18 cellular contexts compared by ENCODE assay signal in the genomic region with DNA sequence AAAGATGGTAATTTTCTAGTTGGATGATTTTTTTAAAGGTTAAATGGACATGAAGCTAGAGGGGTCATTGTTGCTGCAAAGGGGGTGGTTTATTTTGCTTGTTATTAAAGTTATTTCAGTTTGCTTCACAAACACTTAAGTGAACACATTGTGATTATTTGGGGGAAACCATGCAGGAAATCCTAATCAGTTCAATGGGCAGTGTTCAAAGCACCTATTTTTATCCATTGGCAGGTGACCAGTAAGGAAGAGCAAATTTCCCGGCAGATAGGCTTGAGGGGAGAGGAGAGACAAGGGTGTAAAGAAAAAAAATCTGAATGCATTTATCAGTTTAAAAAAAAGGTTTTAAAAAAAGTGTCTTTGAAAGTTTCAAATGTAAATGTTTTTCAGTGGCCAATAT. TPM values are rescaled to one million over a fixed set of nuclear protein-coding genes. Genes with fewer than 3 reads are reported as not detected.
DNase-seq lines count a peak whose midpoint lies in the region; ATAC-seq and TF ChIP-seq lines count a peak whose summit lies in the region.
"Had no signal": no experiment of that assay in that cellular context is flagged by ENCODE, and none has a peak within 500 bp of the region (broad histone marks: within the 10 kb centered on the region; RNA-seq: fewer than 3 reads in every experiment).

No MANE protein-coding gene starts in this region.

- H3K36me3 Mint-ChIP-seq in activated T-helper 2 cell treated with anti-CD3 and anti-CD28 coated beads, Interferon-gamma antibody, Interleukin-2, Interleukin-4, amounts not matched to agents 10 μg/mL and 5 μg/mL and 100 μg/mL, durations not matched to agents 14 hours and 24 hours and 36 hours (ENCODE audit: low read depth), result peaks cover 37% of the 10 kb centered on the region
- H3K36me3 Mint-ChIP-seq in stimulated activated naive B cell treated with anti-CD40 and anti-IgM and Interleukin-4, amounts not matched to agents 10 μg/mL and 1 μg/mL and 100 μg/mL, for 72 hours, result peaks cover 5 to 12% of the 10 kb centered on the region in 2 donors

- ATAC-seq in heart right ventricle (peak in 5 of 8 donors; percentile 29 to 64 (median 57)), left cardiac atrium (no peak), HG02870 (IDR thresholded peaks at IDR 0.05; ENCODE audit: unreplicated experiment) (no peak), sciatic nerve (no peak)
- ATAC-seq in stimulated activated naive B cell treated with anti-CD40 and anti-IgM and Interleukin-4, amounts not matched to agents 10 μg/mL and 1 μg/mL and 100 μg/mL, for 72 hours (replicated peaks), result peak in 1 of 2 donors; percentile 12
- ATAC-seq: HepG2, left lung had no signal

- H3K36me3 ChIP-seq in heart right ventricle (no peaks in the 10 kb centered on the region), KMS-11 (ENCODE audit: insufficient read depth) (no peaks in the 10 kb centered on the region)
- H3K36me3 ChIP-seq: left lung had no signal

- peak overlapping the region; percentile 59 for H2AFZ ChIP-seq in KMS-11 (ENCODE audit: low read depth)

- H3K27ac ChIP-seq in heart right ventricle, result peak overlapping the region in 5 of 10 donors; percentile 58 to 77 (median 64)
- H3K27ac ChIP-seq in KMS-11, result peak overlapping the region; percentile 33

- H3K4me3 ChIP-seq in heart right ventricle (peak overlapping the region in 6 of 10 donors; percentile 3 to 40 (median 26)), KMS-11 (IDR thresholded peaks at IDR 0.05; ENCODE audit: insufficient read depth, low read depth, low read length) (no peak overlapping the region)
- H3K4me3 ChIP-seq: left lung had no signal

- intact Hi-C loops in heart right ventricle (cut with DNase I) (loop anchor here in 2 of 10 donors (5.0 kb wide), 2 partner anchors 65 to 100 kb away; no protein-coding TSS in a partner anchor), left cardiac atrium (cut with DNase I) (no loop called here), sciatic nerve (cut with DNase I) (no loop called here)
- intact Hi-C loops in activated T-helper 2 cell treated with anti-CD3 and anti-CD28 coated beads, Interferon-gamma antibody, Interleukin-2, Interleukin-4, amounts not matched to agents 10 μg/mL and 5 μg/mL and 100 μg/mL, durations not matched to agents 14 hours and 24 hours and 36 hours (cut with micrococcal nuclease), result loop anchor here (5.0 to 10.0 kb wide), 5 partner anchors 215 to 1055 kb away; partner anchors contain the start of gene P2RY10

- DNase-seq in heart right ventricle (no peak), left cardiac atrium (no peak), sciatic nerve (ENCODE audit: low spot score) (no peak), HuH-7 (ENCODE audit: low spot score) (no peak)
- no peak for DNase-seq in activated T-helper 2 cell treated with anti-CD3 and anti-CD28 coated beads, Interferon-gamma antibody, Interleukin-2, Interleukin-4, amounts not matched to agents 10 μg/mL and 5 μg/mL and 100 μg/mL, durations not matched to agents 14 hours and 24 hours and 36 hours (ENCODE audit: low spot score)
- DNase-seq in stimulated activated naive B cell treated with anti-CD40 and anti-IgM and Interleukin-4, amounts not matched to agents 10 μg/mL and 1 μg/mL and 100 μg/mL, for 72 hours, result no peak
- DNase-seq: activated CD8-positive, alpha-beta memory T cell treated with anti-CD3 and anti-CD28 coated beads for 24 hours; amygdala; hippocampal formation; left lung; NCI-H1417 treated with DMSO at 0.1 percent for 48 hours; nephron progenitor cell; T1000 had no signal

- 15 to 23% methylated on average over 1 of the region's 1 CpG for WGBS in heart right ventricle, 2 donors

- no peaks in the 10 kb centered on the region for H4K20me1 ChIP-seq in KMS-11 (ENCODE audit: insufficient read depth)

- no peaks in the 10 kb centered on the region for H3K79me2 ChIP-seq in KMS-11 (ENCODE audit: insufficient read depth, low read depth)

- H3K9me3 Mint-ChIP-seq in activated T-helper 2 cell treated with anti-CD3 and anti-CD28 coated beads, Interferon-gamma antibody, Interleukin-2, Interleukin-4, amounts not matched to agents 10 μg/mL and 5 μg/mL and 100 μg/mL, durations not matched to agents 14 hours and 24 hours and 36 hours, result no peaks in the 10 kb centered on the region
- H3K9me3 Mint-ChIP-seq in stimulated activated naive B cell treated with anti-CD40 and anti-IgM and Interleukin-4, amounts not matched to agents 10 μg/mL and 1 μg/mL and 100 μg/mL, for 72 hours, result no peaks in the 10 kb centered on the region

- no peaks in the 10 kb centered on the region for H3K27me3 ChIP-seq in heart right ventricle
- no peaks in the 10 kb centered on the region for H3K27me3 ChIP-seq in KMS-11 (ENCODE audit: insufficient read depth, low read depth)
- H3K27me3 ChIP-seq: left lung had no signal

- peak overlapping the region; percentile 22; the same call in 1 of the 2 replicates for H3K9ac ChIP-seq in KMS-11

- TF ChIP-seq CTCF in heart right ventricle (IDR thresholded peaks at IDR 0.05) (no peak), KMS-11 (conservative IDR thresholded peaks at IDR 0.05; ENCODE audit: low read depth, low read length) (no peak)

- peak overlapping the region; percentile 89 for H3K4me3 Mint-ChIP-seq in activated T-helper 2 cell treated with anti-CD3 and anti-CD28 coated beads, Interferon-gamma antibody, Interleukin-2, Interleukin-4, amounts not matched to agents 10 μg/mL and 5 μg/mL and 100 μg/mL, durations not matched to agents 14 hours and 24 hours and 36 hours (ENCODE audit: low read depth)
- peak overlapping the region; percentile 79 to 81 for H3K4me3 Mint-ChIP-seq in stimulated activated naive B cell treated with anti-CD40 and anti-IgM and Interleukin-4, amounts not matched to agents 10 μg/mL and 1 μg/mL and 100 μg/mL, for 72 hours
- H3K4me3 Mint-ChIP-seq: nephron progenitor cell had no signal

- H3K27me3 Mint-ChIP-seq in activated T-helper 2 cell treated with anti-CD3 and anti-CD28 coated beads, Interferon-gamma antibody, Interleukin-2, Interleukin-4, amounts not matched to agents 10 μg/mL and 5 μg/mL and 100 μg/mL, durations not matched to agents 14 hours and 24 hours and 36 hours (ENCODE audit: low read depth), result no peaks in the 10 kb centered on the region
- no peaks in the 10 kb centered on the region for H3K27me3 Mint-ChIP-seq in stimulated activated naive B cell treated with anti-CD40 and anti-IgM and Interleukin-4, amounts not matched to agents 10 μg/mL and 1 μg/mL and 100 μg/mL, for 72 hours

- H3K27ac Mint-ChIP-seq in activated T-helper 2 cell treated with anti-CD3 and anti-CD28 coated beads, Interferon-gamma antibody, Interleukin-2, Interleukin-4, amounts not matched to agents 10 μg/mL and 5 μg/mL and 100 μg/mL, durations not matched to agents 14 hours and 24 hours and 36 hours, result peak overlapping the region; percentile 99
- H3K27ac Mint-ChIP-seq in stimulated activated naive B cell treated with anti-CD40 and anti-IgM and Interleukin-4, amounts not matched to agents 10 μg/mL and 1 μg/mL and 100 μg/mL, for 72 hours, result peak overlapping the region; percentile 95
- H3K27ac Mint-ChIP-seq: nephron progenitor cell had no signal

- peak overlapping the region; percentile 73 for H3K4me2 ChIP-seq in KMS-11

- H3K4me1 ChIP-seq in heart right ventricle (peaks cover 0 to 5% (median 0%) of the 10 kb centered on the region in 9 donors), KMS-11 (ENCODE audit: low read depth, poor library complexity, severe bottlenecking) (peaks cover 22% of the 10 kb centered on the region)
- H3K4me1 ChIP-seq: left lung had no signal

- H3K4me1 Mint-ChIP-seq in activated T-helper 2 cell treated with anti-CD3 and anti-CD28 coated beads, Interferon-gamma antibody, Interleukin-2, Interleukin-4, amounts not matched to agents 10 μg/mL and 5 μg/mL and 100 μg/mL, durations not matched to agents 14 hours and 24 hours and 36 hours (ENCODE audit: low read depth), result peaks cover 56% of the 10 kb centered on the region
- H3K4me1 Mint-ChIP-seq in stimulated activated naive B cell treated with anti-CD40 and anti-IgM and Interleukin-4, amounts not matched to agents 10 μg/mL and 1 μg/mL and 100 μg/mL, for 72 hours, result peaks cover 21 to 38% of the 10 kb centered on the region in 2 donors
- H3K4me1 Mint-ChIP-seq: nephron progenitor cell had no signal

- H3K9me3 ChIP-seq in heart right ventricle, result no peaks in the 10 kb centered on the region
- H3K9me3 ChIP-seq: left lung had no signal

RNA-seq across cellular contexts. Expression of gene GPR174, which starts 17.6 kb away (rescaled TPM):
- total RNA-seq in heart right ventricle (1 to 10 TPM in 1 of 10 donors, under 1 TPM in 9; 0.07 to 2.8 (median 0.22) TPM), left cardiac atrium (under 1 TPM; 0.24 to 0.62 TPM), sciatic nerve (0.80 TPM)
- under 1 TPM; 0.03 to 0.07 TPM for polyA plus RNA-seq in heart right ventricle
- total RNA-seq in activated T-helper 2 cell treated with anti-CD3 and anti-CD28 coated beads, Interferon-gamma antibody, Interleukin-2, Interleukin-4, amounts not matched to agents 10 μg/mL and 5 μg/mL and 100 μg/mL, durations not matched to agents 14 hours and 24 hours and 36 hours, result 9.2 and 10.1 TPM in 2 replicates
- total RNA-seq: HepG2, renal cortical epithelial cell had no signal
- polyA plus RNA-seq: BJ, HepG2 had no signal

Comparison
In these comparisons a context has a peak if more than half of its experiments do, and no peak if none do; other contexts are left out.
1. ATAC-seq: peak in heart right ventricle (5 of 8); none in left cardiac atrium (0 of 2), HG02870 (single experiment) and sciatic nerve (single experiment).